12 cellular contexts compared by ENCODE assay signal in genomic region chr14:96105921-96106441, GRCh38.
DNase-seq lines count a peak whose midpoint lies in the region; ATAC-seq and TF ChIP-seq lines count a peak whose summit lies in the region.
"Had no signal": no experiment of that assay in that cellular context is flagged by ENCODE, and none has a peak within 500 bp of the region (broad histone marks: within the 10 kb centered on the region; RNA-seq: fewer than 3 reads in every experiment).

No MANE protein-coding gene starts in this region.

- H3K36me3 ChIP-seq in right atrium auricular region (no peaks in the 10 kb centered on the region), esophagus squamous epithelium (no peaks in the 10 kb centered on the region), muscle layer of colon (ENCODE audit: insufficient read depth, low read length) (no peaks in the 10 kb centered on the region), vagina (no peaks in the 10 kb centered on the region)
- H3K36me3 ChIP-seq in CD4-positive, alpha-beta memory T cell (ENCODE audit: insufficient read depth, low read length): no peaks in the 10 kb centered on the region
- H3K36me3 ChIP-seq: SJCRH30 had no signal

- no peak overlapping the region for H3K4me3 Mint-ChIP-seq in CD4-positive, alpha-beta memory T cell
- H3K4me3 Mint-ChIP-seq: dendritic cell treated with granulocyte-macrophage colony-stimulating factor and Interleukin-4, amounts not matched to agents 40 ng/mL and 50 ng/mL, for 4 days had no signal

- H3K9me3 ChIP-seq in right atrium auricular region (no peaks in the 10 kb centered on the region), esophagus squamous epithelium (no peaks in the 10 kb centered on the region), muscle layer of colon (ENCODE audit: low read length) (no peaks in the 10 kb centered on the region), vagina (no peaks in the 10 kb centered on the region)
- no peaks in the 10 kb centered on the region for H3K9me3 ChIP-seq in CD4-positive, alpha-beta memory T cell (ENCODE audit: control insufficient read depth in 1 of 2, low read length in 2 of 2)
- H3K9me3 ChIP-seq: SJCRH30 had no signal

- H3K9me3 Mint-ChIP-seq in CD4-positive, alpha-beta memory T cell: no peaks in the 10 kb centered on the region
- H3K9me3 Mint-ChIP-seq: dendritic cell treated with granulocyte-macrophage colony-stimulating factor and Interleukin-4, amounts not matched to agents 40 ng/mL and 50 ng/mL, for 4 days had no signal

- peak overlapping the region; percentile 12 for H3K9ac ChIP-seq in muscle layer of colon (ENCODE audit: low read length)

- CTCF ChIA-PET in CD4-positive, alpha-beta memory T cell (lab: Charles Lee; ENCODE audit: partially characterized antibody): interaction anchor here (1.5 kb wide), 1 partner anchor 168 kb away, joined by 4 read pairs; no protein-coding TSS in a partner anchor

- peak; percentile 7 for ATAC-seq in left ventricle myocardium superior

- H3K4me1 ChIP-seq in right atrium auricular region (no peaks in the 10 kb centered on the region), esophagus squamous epithelium (peaks cover 14 to 32% (median 19%) of the 10 kb centered on the region in 3 donors), muscle layer of colon (ENCODE audit: insufficient read depth, low read length) (peaks cover 30% of the 10 kb centered on the region), vagina (peaks cover 23% of the 10 kb centered on the region)
- no peaks in the 10 kb centered on the region for H3K4me1 ChIP-seq in CD4-positive, alpha-beta memory T cell (ENCODE audit: insufficient read depth, low read length)

- H3K36me3 Mint-ChIP-seq in CD4-positive, alpha-beta memory T cell: no peaks in the 10 kb centered on the region

- no peak for TF ChIP-seq CTCF in right atrium auricular region (IDR thresholded peaks at IDR 0.05)
- no peak for TF ChIP-seq CTCF in esophagus squamous epithelium (IDR thresholded peaks at IDR 0.05)
- no peak for TF ChIP-seq CTCF in vagina (IDR thresholded peaks at IDR 0.05)

- no peak overlapping the region for H3K4me3 ChIP-seq in right atrium auricular region
- H3K4me3 ChIP-seq in esophagus squamous epithelium: no peak overlapping the region
- H3K4me3 ChIP-seq in muscle layer of colon (ENCODE audit: low read depth in 1 of 2, low read length in 2 of 2): no peak overlapping the region
- no peak overlapping the region for H3K4me3 ChIP-seq in vagina
- no peak overlapping the region for H3K4me3 ChIP-seq in CD4-positive, alpha-beta memory T cell (ENCODE audit: low read length in 2 of 2)
- H3K4me3 ChIP-seq: SJCRH30 had no signal

- H3K27me3 ChIP-seq in right atrium auricular region (no peaks in the 10 kb centered on the region), esophagus squamous epithelium (peaks cover 0 to 7% (median 0%) of the 10 kb centered on the region in 4 donors), muscle layer of colon (ENCODE audit: control insufficient read depth in 1 of 2, insufficient read depth in 2 of 2, low read length in 2 of 2) (no peaks in the 10 kb centered on the region), vagina (no peaks in the 10 kb centered on the region)
- no peaks in the 10 kb centered on the region for H3K27me3 ChIP-seq in CD4-positive, alpha-beta memory T cell (ENCODE audit: insufficient read depth, low read length)
- H3K27me3 ChIP-seq: SJCRH30 had no signal

- H3K27me3 Mint-ChIP-seq in CD4-positive, alpha-beta memory T cell: peaks cover 0 to 2% of the 10 kb centered on the region in 2 donors
- H3K27me3 Mint-ChIP-seq: dendritic cell treated with granulocyte-macrophage colony-stimulating factor and Interleukin-4, amounts not matched to agents 40 ng/mL and 50 ng/mL, for 4 days had no signal

- DNase-seq in left ventricle myocardium superior: no peak
- no peak for DNase-seq in right atrium auricular region (ENCODE audit: low spot score)
- DNase-seq in esophagus squamous epithelium (lab: John Stamatoyannopoulos, UW): no peak
- no peak for DNase-seq in vagina (ENCODE audit: extremely low spot score in 2 of 2)
- no peak for DNase-seq in HuH-7.5 (ENCODE audit: low spot score)
- DNase-seq in CD4-positive, alpha-beta memory T cell: no peak
- DNase-seq in T-helper 1 cell: no peak
- DNase-seq: MM.1S, SJCRH30 had no signal

- H3K27ac Mint-ChIP-seq in CD4-positive, alpha-beta memory T cell: no peak overlapping the region
- H3K27ac Mint-ChIP-seq: dendritic cell treated with granulocyte-macrophage colony-stimulating factor and Interleukin-4, amounts not matched to agents 40 ng/mL and 50 ng/mL, for 4 days had no signal

- intact Hi-C loops in left ventricle myocardium superior (cut with micrococcal nuclease): no loop called here
- intact Hi-C loops in esophagus squamous epithelium (cut with DNase I): loop anchor here (10.0 kb wide), 1 partner anchor 99 kb away; the partner anchor contains the start of gene BDKRB2
- intact Hi-C loops in vagina (cut with DNase I): no loop called here
- intact Hi-C loops in CD4-positive, alpha-beta memory T cell (cut with micrococcal nuclease): no loop called here

- TF ChIP-seq POLR2A in esophagus squamous epithelium (IDR thresholded peaks at IDR 0.05) (no peak), vagina (IDR thresholded peaks at IDR 0.05) (no peak)

- WGBS in esophagus squamous epithelium, 2 donors: 53 to 57% methylated on average over 5 to 7 of the region's 15 CpGs

- no peaks in the 10 kb centered on the region for H3K4me1 Mint-ChIP-seq in CD4-positive, alpha-beta memory T cell

- POLR2A ChIA-PET in CD4-positive, alpha-beta memory T cell (lab: Charles Lee; ENCODE audit: partially characterized antibody): no interaction called here

- peak overlapping the region in 1 of 2 donors; percentile 5 for H3K27ac ChIP-seq in right atrium auricular region
- H3K27ac ChIP-seq in esophagus squamous epithelium: peak overlapping the region in 3 of 4 donors; percentile 55 to 79 (median 76)
- H3K27ac ChIP-seq in muscle layer of colon (ENCODE audit: low read depth, low read length): peak overlapping the region; percentile 94
- peak overlapping the region; percentile 86 for H3K27ac ChIP-seq in vagina
- H3K27ac ChIP-seq in CD4-positive, alpha-beta memory T cell (ENCODE audit: low read depth, low read length): no peak overlapping the region
- H3K27ac ChIP-seq: VCaP had no signal
